In the genomic region with DNA sequence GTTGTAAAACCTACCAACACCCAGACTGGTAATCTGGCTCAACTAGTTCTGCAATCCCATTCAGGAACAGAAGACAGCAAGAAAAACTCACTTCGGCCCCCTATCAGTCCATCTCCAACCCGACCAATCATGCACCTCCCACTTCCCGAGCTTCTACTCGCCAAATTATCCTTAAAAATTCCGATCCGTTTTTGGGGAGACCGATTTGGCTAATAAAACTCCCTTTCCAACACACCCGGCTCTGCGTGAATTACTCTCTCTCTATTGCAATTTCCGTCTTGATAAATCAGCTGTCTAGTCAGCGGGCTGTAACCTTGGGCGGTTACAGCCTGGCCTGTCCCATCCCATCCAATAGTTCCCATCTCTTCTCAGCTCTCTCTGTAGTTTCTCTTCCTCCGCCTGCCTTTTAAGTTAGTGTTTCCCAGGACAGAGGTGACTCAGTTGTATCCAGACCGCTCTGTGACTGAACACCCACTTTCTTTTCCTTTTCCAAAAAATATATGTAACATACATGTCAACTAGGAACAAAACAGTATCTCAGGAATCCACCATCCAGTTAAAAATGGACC, we compare ENCODE assay signal across 8 cellular contexts. TPM values are rescaled to one million over a fixed set of nuclear protein-coding genes. Genes with fewer than 3 reads are reported as not detected.
DNase-seq lines count a peak whose midpoint lies in the region; ATAC-seq and TF ChIP-seq lines count a peak whose summit lies in the region.

No MANE protein-coding gene starts in this region.

- no peaks in the 10 kb centered on the region for H3K9me2 ChIP-seq in PC-9 (ENCODE audit: insufficient read depth)

- peaks cover 56% of the 10 kb centered on the region for H3K79me2 ChIP-seq in PC-9 (ENCODE audit: low read depth)

- H3K4me1 ChIP-seq in A673 (ENCODE audit: insufficient read depth, low read length, poor library complexity, severe bottlenecking) (peaks cover 10% of the 10 kb centered on the region), PC-9 (replicated peaks; ENCODE audit: insufficient read depth) (peaks cover 18% of the 10 kb centered on the region)

- intact Hi-C loops in A673 (cut with micrococcal nuclease; ENCODE audit: unreplicated experiment) = no loop called here
- intact Hi-C loops in PC-9 (cut with micrococcal nuclease; ENCODE audit: unreplicated experiment) = loop anchor here (1.0 to 5.0 kb wide), 5 partner anchors 64 to 228 kb away; a partner anchor contains a TSS

- H3K4me3 ChIP-seq in A673 (ENCODE audit: low read depth, low read length, poor library complexity, severe bottlenecking) (peak overlapping the region; percentile 65), PC-9 (peak overlapping the region; percentile 82)

- peaks cover under 1% of the 10 kb centered on the region; the same call in 1 of the 2 replicates for H4K20me1 ChIP-seq in PC-9 (ENCODE audit: insufficient read depth)

- TF ChIP-seq CTCF in A673 (conservative IDR thresholded peaks at IDR 0.05; ENCODE audit: low read depth, low read length) (no peak), PC-9 (conservative IDR thresholded peaks at IDR 0.05) (no peak)

- BruUV-seq in A673 (replicated peaks; lab: Mats Ljungman, UMichigan) (TSS peak; percentile 90), PC-9 (replicated peaks; lab: Mats Ljungman, UMichigan) (TSS peak; percentile 78)

- CTCF ChIA-PET in A673 (lab: Charles Lee) = interaction anchor here (0.8 to 2.3 kb wide), 2 partner anchors 198 to 261 kb away, joined by 3 to 6 read pairs; no protein-coding TSS in a partner anchor
- CTCF ChIA-PET in PC-9 (lab: Charles Lee) = interaction anchor here (1.4 kb wide), 1 partner anchor 198 kb away, joined by 4 read pairs; no protein-coding TSS in a partner anchor

- H3K27me3 ChIP-seq in A673 (replicated peaks; ENCODE audit: insufficient read depth, low read depth, low read length, poor library complexity) (no peaks in the 10 kb centered on the region), PC-9 (ENCODE audit: insufficient read depth, low read depth) (no peaks in the 10 kb centered on the region)

- peak overlapping the region; percentile 96 for H3K4me2 ChIP-seq in PC-9

- H3K36me3 ChIP-seq in A673 (ENCODE audit: insufficient read depth, low read length, poor library complexity, severe bottlenecking) = peaks cover 13% of the 10 kb centered on the region
- H3K36me3 ChIP-seq in PC-9 (ENCODE audit: low read depth) = peaks cover 5% of the 10 kb centered on the region; the same call in 1 of the 2 replicates

- peaks cover 8% of the 10 kb centered on the region; the same call in 1 of the 2 replicates for H3F3A ChIP-seq in PC-9 (ENCODE audit: insufficient read depth, low read depth)

- H3K9me3 ChIP-seq in A673 (ENCODE audit: low read depth, low read length, poor library complexity, severe bottlenecking) (no peaks in the 10 kb centered on the region), PC-9 (ENCODE audit: insufficient read depth, low read depth) (no peaks in the 10 kb centered on the region)

- POLR2A ChIA-PET in A673 (lab: Charles Lee; ENCODE audit: low non-redundant PET) (interaction anchor here (0.9 kb wide), 1 partner anchor 448 kb away, joined by 3 read pairs; no protein-coding TSS in a partner anchor), PC-9 (lab: Charles Lee; ENCODE audit: unreplicated experiment) (interaction anchor here (0.5 to 0.7 kb wide), 5 partner anchors 88 to 810 kb away, joined by 3 to 6 read pairs (median 4); a partner anchor contains a TSS)

- DNase-seq in A673 (ENCODE audit: low spot score) (peak; percentile 46), GM04503 (ENCODE audit: low read depth) (peak; percentile 32), PC-9 (peak; percentile 34 to 46), caudate nucleus (lab: John Stamatoyannopoulos, UW) (peak in 3 of 61 donors; percentile 37 to 53 (median 39)), kidney glomerular epithelial cell (lab: John Stamatoyannopoulos, UW) (peak; percentile 39), SHP77 (lab: John Stamatoyannopoulos, UW) (no peak)
- peak; percentile 5 to 6 for DNase-seq in stimulated activated CD4-positive, alpha-beta T cell treated with anti-CD3 and anti-CD28 coated beads, Interleukin-4, amount 100 ng/mL, for 4 hours

- H2AFZ ChIP-seq in PC-9 = peak overlapping the region; percentile 92

- H3K27ac ChIP-seq in A673 (ENCODE audit: low read depth, low read length, poor library complexity, severe bottlenecking) = peak overlapping the region; percentile 95
- peak overlapping the region; percentile 86 for H3K27ac ChIP-seq in PC-9
- peak overlapping the region; percentile 96 for H3K27ac ChIP-seq in caudate nucleus (ENCODE audit: low read depth, low read length)

- peak; percentile 5 for ATAC-seq in HG03060 (IDR thresholded peaks at IDR 0.05; ENCODE audit: low read depth, unreplicated experiment)

RNA-seq across cellular contexts. Expression of a gene that starts 0.8 kb away (rescaled TPM):
- total RNA-seq in A673 (2021) (54.5 and 54.9 TPM in 2 replicates), PC-9 (2021) (76.5 and 81.4 TPM in 2 replicates)

Comparison
In these comparisons a context has a peak if more than half of its experiments do, and no peak if none do; other contexts are left out.
1. DNase-seq: peak in A673 (single experiment), GM04503 (single experiment), PC-9 (2 of 2), kidney glomerular epithelial cell (single experiment) and stimulated activated CD4-positive, alpha-beta T cell treated with anti-CD3 and anti-CD28 coated beads, Interleukin-4, amount 100 ng/mL, for 4 hours (2 of 2); none in SHP77 (0 of 2).
2. Peak in every context shown above with its lines, with median percentiles within 50 percentile points of each other: H3K27ac ChIP-seq.